ENCODE assay signal across 16 cellular contexts in the genomic region with DNA sequence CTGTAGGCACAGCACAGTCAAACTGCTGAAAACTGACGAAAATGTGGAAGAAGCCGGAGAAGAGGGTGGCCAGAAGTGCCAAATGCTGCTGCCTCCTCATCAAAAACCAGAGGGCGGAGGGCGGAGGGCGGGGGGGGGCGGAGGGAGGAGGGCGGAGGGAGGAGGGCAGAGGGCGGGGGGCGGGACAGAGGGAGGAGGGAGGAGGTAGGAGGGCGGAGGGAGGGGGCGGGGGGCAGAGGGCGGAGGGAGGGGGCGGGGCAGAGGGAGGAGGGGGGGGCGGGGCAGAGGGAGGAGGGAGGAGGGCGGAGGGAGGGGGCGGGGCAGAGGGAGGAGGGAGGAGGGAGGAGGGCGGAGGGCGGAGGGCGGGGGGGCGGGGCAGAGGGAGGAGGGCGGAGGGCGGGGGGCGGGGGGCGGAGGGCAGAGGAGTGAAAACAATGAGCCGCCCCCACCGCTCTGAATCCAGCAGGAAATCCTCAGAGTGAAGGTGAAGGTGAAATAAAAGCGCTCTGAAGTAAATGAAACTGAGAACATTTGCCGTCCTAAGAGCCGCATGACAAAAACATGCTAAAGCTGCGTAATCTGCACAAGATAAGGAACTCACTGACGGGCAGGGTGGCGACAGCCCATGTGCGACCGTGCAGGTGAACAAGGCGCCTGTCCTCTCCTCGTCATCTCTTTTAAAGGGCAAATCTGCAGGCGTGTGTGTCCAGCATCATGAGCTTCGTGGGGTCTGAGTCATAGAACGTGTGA. TPM values are rescaled to one million over a fixed set of nuclear protein-coding genes. Genes with fewer than 3 reads are reported as not detected.
DNase-seq lines count a peak whose midpoint lies in the region; ATAC-seq and TF ChIP-seq lines count a peak whose summit lies in the region.
"Had no signal": no experiment of that assay in that cellular context is flagged by ENCODE, and none has a peak within 500 bp of the region (broad histone marks: within the 10 kb centered on the region; RNA-seq: fewer than 3 reads in every experiment).

No MANE protein-coding gene starts in this region.

- H3K4me1 Mint-ChIP-seq in activated T-cell treated with anti-CD3 and anti-CD28 coated beads, Interleukin-2, amount 50 U/mL, for 4 hours (ENCODE audit: low read depth), result peaks cover 13% of the 10 kb centered on the region

- no peak overlapping the region for H3K4me3 ChIP-seq in mammary epithelial cell (replicated peaks in 1 of 3; ENCODE audit: insufficient read depth in 1 of 3, low read depth in 2 of 3, low read length in 3 of 3)
- no peak overlapping the region for H3K4me3 ChIP-seq in breast epithelium
- H3K4me3 ChIP-seq: cardiac muscle cell, thoracic aorta had no signal

- H3K36me3 ChIP-seq in mammary epithelial cell (ENCODE audit: insufficient read depth, low read length), result no peaks in the 10 kb centered on the region
- H3K36me3 ChIP-seq in breast epithelium, result no peaks in the 10 kb centered on the region
- H3K36me3 ChIP-seq: cardiac muscle cell, thoracic aorta had no signal

- no peak overlapping the region for H3K4me2 ChIP-seq in mammary epithelial cell (ENCODE audit: insufficient read depth, low read depth, low read length)

- peaks cover 3% of the 10 kb centered on the region for H3K36me3 Mint-ChIP-seq in activated T-cell treated with anti-CD3 and anti-CD28 coated beads, Interleukin-2, amount 50 U/mL, for 4 hours (ENCODE audit: insufficient read depth)

- no peak overlapping the region for H3K9ac ChIP-seq in mammary epithelial cell (ENCODE audit: insufficient read depth, low read length)

- peak; percentile 25 for DNase-seq in mammary epithelial cell
- DNase-seq in breast epithelium (ENCODE audit: low spot score in 2 of 2), result no peak
- DNase-seq in activated T-cell treated with anti-CD3 and anti-CD28 coated beads, Interleukin-2, amount 50 U/mL, for 4 hours, result no peak
- DNase-seq in iPS DF 19.7 (ENCODE audit: low read depth, low spot score), result peak; percentile 23
- peak in 5 of 6 experiments; percentile 27 to 57 (median 35) for DNase-seq in stimulated activated naive CD4-positive, alpha-beta T cell (lab: John Stamatoyannopoulos, UW)
- DNase-seq in left ventricle myocardium superior, result no peak
- DNase-seq in Kasumi-1 (lab: John Stamatoyannopoulos, UW), result no peak
- DNase-seq: GDM1, GOT3, NCI-H2227 treated with DMSO at 0.1 percent for 48 hours, nephron progenitor cell, SHP77 treated with DMSO at 0.1 percent for 48 hours had no signal

- dilution Hi-C loops in mammary epithelial cell (cut with HindIII; ENCODE audit: low sequenced_read_pairs), result loop anchor here (5.0 kb wide), 1 partner anchor 48 kb away; no protein-coding TSS in a partner anchor

- H3K27ac ChIP-seq in mammary epithelial cell (ENCODE audit: insufficient read depth, low read depth, low read length) (no peak overlapping the region), breast epithelium (no peak overlapping the region)
- H3K27ac ChIP-seq: cardiac muscle cell, thoracic aorta had no signal

- TF ChIP-seq POLR2A in breast epithelium (IDR thresholded peaks at IDR 0.05), result no peak

- WGBS in mammary epithelial cell (ENCODE audit: low coverage, missing lambda C conversion rate), result 46% methylated on average over 15 of the region's 39 CpGs

- no peaks in the 10 kb centered on the region for H4K20me1 ChIP-seq in mammary epithelial cell (ENCODE audit: insufficient read depth, low read length)

- H3K27me3 ChIP-seq in mammary epithelial cell (ENCODE audit: insufficient read depth, low read length) (peaks cover 3% of the 10 kb centered on the region), breast epithelium (peaks cover 0 to 53% of the 10 kb centered on the region in 2 donors)
- H3K27me3 ChIP-seq: cardiac muscle cell had no signal

- H3K27me3 Mint-ChIP-seq in activated T-cell treated with anti-CD3 and anti-CD28 coated beads, Interleukin-2, amount 50 U/mL, for 4 hours (ENCODE audit: low read depth), result peaks cover 27% of the 10 kb centered on the region

- H3K4me1 ChIP-seq in mammary epithelial cell (ENCODE audit: insufficient read depth, low read length) (no peaks in the 10 kb centered on the region), breast epithelium (no peaks in the 10 kb centered on the region)

- H3K4me3 Mint-ChIP-seq in activated T-cell treated with anti-CD3 and anti-CD28 coated beads, Interleukin-2, amount 50 U/mL, for 4 hours, result no peak overlapping the region
- H3K4me3 Mint-ChIP-seq: nephron progenitor cell had no signal

- H3K79me2 ChIP-seq in mammary epithelial cell (ENCODE audit: insufficient read depth, low read length), result no peaks in the 10 kb centered on the region

- BruUV-seq in mammary epithelial cell (replicated peaks; lab: Mats Ljungman, UMichigan), result no TSS peak

- TF ChIP-seq CTCF in mammary epithelial cell (conservative IDR thresholded peaks at IDR 0.05 in 1 of 2, IDR thresholded peaks at IDR 0.05 in 1 of 2; ENCODE audit: extremely low read depth in 1 of 2, insufficient read depth in 1 of 2, low read depth in 1 of 2, low read length in 2 of 2) (no peak), breast epithelium (IDR thresholded peaks at IDR 0.05) (no peak)

- peaks cover 12% of the 10 kb centered on the region for H3K9me3 ChIP-seq in mammary epithelial cell (replicated peaks; ENCODE audit: insufficient read depth, low read length)
- H3K9me3 ChIP-seq in breast epithelium, result peaks cover 37 to 39% of the 10 kb centered on the region in 2 donors

- CTCF ChIA-PET in mammary epithelial cell (lab: Charles Lee; ENCODE audit: low non-redundant PET), result no interaction called here

- ATAC-seq in activated T-cell treated with anti-CD3 and anti-CD28 coated beads, Interleukin-2, amount 50 U/mL, for 4 hours, result peak; percentile 87 to 89
- ATAC-seq in left ventricle myocardium superior, result no peak
- no peak for ATAC-seq in HG03571 (IDR thresholded peaks at IDR 0.05; ENCODE audit: unreplicated experiment)

- in situ Hi-C loops in mammary epithelial cell (cut with MboI; ENCODE audit: low sequenced_read_pairs in 2 of 2), result no loop called here

- peaks cover 5% of the 10 kb centered on the region for H3K9me3 Mint-ChIP-seq in activated T-cell treated with anti-CD3 and anti-CD28 coated beads, Interleukin-2, amount 50 U/mL, for 4 hours

- no peak overlapping the region for H2AFZ ChIP-seq in mammary epithelial cell (ENCODE audit: low read depth, low read length)

- intact Hi-C loops in mammary epithelial cell (cut with micrococcal nuclease) (no loop called here), breast epithelium (cut with DNase I; ENCODE audit: low total_unique reads) (no loop called here), left ventricle myocardium superior (cut with micrococcal nuclease) (no loop called here)

RNA-seq across cellular contexts. Expression of a gene that starts 22.6 kb away (rescaled TPM):
- total RNA-seq in mammary epithelial cell (under 1 TPM in 1 of 2 donors, not detected in 1; 0.83 TPM), breast epithelium (1 to 10 TPM in 1 of 3 donors, under 1 TPM in 2; 0.64 to 2.3 (median 0.88) TPM), left ventricle myocardium superior (11.5 TPM)
- polyA plus RNA-seq in mammary epithelial cell, result 0.09 TPM
- polyA minus RNA-seq in mammary epithelial cell, result not detected
- 1 to 10 TPM; 1.0 to 2.0 (median 1.3) TPM for total RNA-seq in activated T-cell treated with anti-CD3 and anti-CD28 coated beads, Interleukin-2, amount 50 U/mL, for 4 hours
- total RNA-seq: LHCN-M2 had no signal

Comparison
In these comparisons a context has a peak if more than half of its experiments do, and no peak if none do; other contexts are left out.
1. DNase-seq: peak in mammary epithelial cell (single experiment), iPS DF 19.7 (single experiment) and stimulated activated naive CD4-positive, alpha-beta T cell (5 of 6); none in breast epithelium (0 of 2), activated T-cell treated with anti-CD3 and anti-CD28 coated beads, Interleukin-2, amount 50 U/mL, for 4 hours (single experiment), left ventricle myocardium superior (single experiment) and Kasumi-1 (0 of 2).
2. ATAC-seq: peak in activated T-cell treated with anti-CD3 and anti-CD28 coated beads, Interleukin-2, amount 50 U/mL, for 4 hours (2 of 2); none in left ventricle myocardium superior (single experiment) and HG03571 (single experiment).